In the genomic region with DNA sequence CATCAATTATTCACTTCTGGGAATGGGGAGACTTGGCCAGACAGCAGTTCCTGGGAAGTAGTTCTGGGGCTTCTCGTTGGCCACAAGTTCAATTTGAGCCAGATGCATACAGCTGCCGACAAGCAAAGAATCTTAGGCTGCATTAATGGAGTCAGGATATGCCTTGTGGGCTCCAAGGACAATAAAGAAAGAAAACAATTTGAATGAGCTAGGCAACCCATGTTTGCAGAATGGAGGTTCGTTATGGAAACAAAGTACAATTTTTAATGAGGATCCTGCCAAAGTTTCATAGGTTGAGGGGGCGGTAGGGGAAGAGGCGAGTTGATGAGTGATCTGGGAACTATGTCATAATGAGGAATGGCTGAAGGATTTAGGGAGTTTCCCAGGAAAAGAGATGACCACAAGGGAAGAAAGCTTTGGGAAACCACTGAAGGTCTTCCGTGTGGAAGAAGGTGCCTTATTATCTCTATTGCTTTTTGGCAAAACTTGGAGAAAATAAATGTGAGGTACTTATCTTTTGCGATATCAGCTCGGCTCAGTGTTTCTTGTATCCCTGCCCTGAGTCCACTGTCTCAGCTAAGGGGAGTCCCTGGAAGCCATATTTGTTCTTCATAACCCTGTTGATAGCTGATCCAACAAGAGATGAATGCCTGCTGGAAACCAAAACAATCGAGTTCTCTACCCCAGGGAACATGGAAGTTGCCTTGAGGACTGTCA, we compare ENCODE assay signal across 10 cellular contexts.
A peak's percentile ranks its signal among the peaks of the same experiment; 100 is the strongest.
DNase-seq lines count a peak whose midpoint lies in the region; ATAC-seq and TF ChIP-seq lines count a peak whose summit lies in the region.
"Had no signal": no experiment of that assay in that cellular context is flagged by ENCODE, and none has a peak within 500 bp of the region (broad histone marks: within the 10 kb centered on the region; RNA-seq: fewer than 3 reads in every experiment).

No MANE protein-coding gene starts in this region.

- 66 to 76% (median 69%) methylated on average over 9 of the region's 9 CpGs for WGBS in stomach, 5 donors

- RAD21 ChIA-PET in HCT116 (lab: Charles Lee; ENCODE audit: low non-redundant PET in 1 of 2, low total read pairs in 2 of 2, uncharacterized antibody in 2 of 2, unreplicated experiment in 2 of 2) = no interaction called here

- H3K4me1 ChIP-seq in HCT116 (ENCODE audit: control insufficient read depth in 1 of 2, insufficient read depth in 2 of 2, low read length in 2 of 2) (peaks cover 26 to 46% of the 10 kb centered on the region in 2 experiments), right atrium auricular region (peaks cover 0 to 6% of the 10 kb centered on the region in 2 donors), stomach (peaks cover 0 to 22% (median 7%) of the 10 kb centered on the region in 4 donors), BE2C (no peaks in the 10 kb centered on the region)

- H2AFZ ChIP-seq in HCT116 (ENCODE audit: low read depth, low read length, poor library complexity, severe bottlenecking) = peak overlapping the region; percentile 70

- no peaks in the 10 kb centered on the region for H4K20me1 ChIP-seq in HCT116 (ENCODE audit: insufficient read depth)

- no peak for TF ChIP-seq EP300 in stomach (IDR thresholded peaks at IDR 0.05)

- H3K27ac ChIP-seq in HCT116 (ENCODE audit: low read depth, low read length) (peak overlapping the region; percentile 93), right atrium auricular region (peak overlapping the region; percentile 31 to 66), stomach (peak overlapping the region in 4 of 5 donors; percentile 14 to 72 (median 58))

- no TSS peak for BruUV-seq in HCT116 (replicated peaks; lab: Mats Ljungman, UMichigan)

- no peaks in the 10 kb centered on the region for H3K9me3 ChIP-seq in HCT116 (ENCODE audit: control insufficient read depth in 1 of 2, insufficient read depth in 1 of 2, low read depth in 1 of 2, low read length in 2 of 2)
- H3K9me3 ChIP-seq in right atrium auricular region = no peaks in the 10 kb centered on the region
- no peaks in the 10 kb centered on the region for H3K9me3 ChIP-seq in stomach
- no peaks in the 10 kb centered on the region for H3K9me3 ChIP-seq in BE2C

- H3K9ac ChIP-seq in HCT116 (ENCODE audit: low read length) = peak overlapping the region; percentile 63

- TF ChIP-seq RAD21 in HCT116 (IDR thresholded peaks at IDR 0.05; ENCODE audit: low read depth) = no peak

- H3K36me3 ChIP-seq in HCT116 (ENCODE audit: control insufficient read depth in 1 of 2, insufficient read depth in 2 of 2, low read length in 2 of 2) = no peaks in the 10 kb centered on the region
- no peaks in the 10 kb centered on the region for H3K36me3 ChIP-seq in right atrium auricular region
- no peaks in the 10 kb centered on the region for H3K36me3 ChIP-seq in stomach
- H3K36me3 ChIP-seq in BE2C = no peaks in the 10 kb centered on the region

- H3K27me3 ChIP-seq in HCT116 (ENCODE audit: insufficient read depth, low read length) (no peaks in the 10 kb centered on the region), right atrium auricular region (no peaks in the 10 kb centered on the region), stomach (no peaks in the 10 kb centered on the region), BE2C (no peaks in the 10 kb centered on the region)

- H3K9me2 ChIP-seq in HCT116 (ENCODE audit: insufficient read depth) = no peaks in the 10 kb centered on the region

- no peak for TF ChIP-seq CTCF in HCT116 (IDR thresholded peaks at IDR 0.05 in 2 of 3, conservative IDR thresholded peaks at IDR 0.05 in 1 of 3; ENCODE audit: borderline replicate concordance in 1 of 3, insufficient read depth in 1 of 3, low read depth in 2 of 3, low read length in 2 of 3)
- no peak for TF ChIP-seq CTCF in right atrium auricular region (IDR thresholded peaks at IDR 0.05)
- no peak for TF ChIP-seq CTCF in stomach (IDR thresholded peaks at IDR 0.05)
- no peak for TF ChIP-seq CTCF in BE2C (IDR thresholded peaks at IDR 0.05; ENCODE audit: low read depth, low read length)

- intact Hi-C loops in HCT116 (cut with micrococcal nuclease) = no loop called here
- intact Hi-C loops in stomach (cut with DNase I; ENCODE audit: low total_unique reads) = no loop called here

- peak overlapping the region; percentile 68 for H3K4me2 ChIP-seq in HCT116 (ENCODE audit: low read length)

- no peaks in the 10 kb centered on the region for H3K79me2 ChIP-seq in HCT116 (ENCODE audit: insufficient read depth, low read length)

- ATAC-seq in HCT116 (peak; percentile 63), GM19452 (IDR thresholded peaks at IDR 0.05; ENCODE audit: unreplicated experiment) (no peak), GM18873 (IDR thresholded peaks at IDR 0.05; ENCODE audit: low FRiP score, unreplicated experiment) (no peak)

- DNase-seq in HCT116 (ENCODE audit: low read depth, low spot score) (peak; percentile 54), amniotic stem cell (lab: John Stamatoyannopoulos, UW) (peak; percentile 82), right atrium auricular region (ENCODE audit: low spot score) (no peak), stomach (no peak), NCI-H2029 (lab: John Stamatoyannopoulos, UW) (no peak), BE2C (no peak)
- DNase-seq: activated CD4-positive, alpha-beta T cell treated with anti-CD3 and anti-CD28 coated beads for 48 hours; NCI-H2029 treated with DMSO at 0.1 percent for 48 hours had no signal

- POLR2A ChIA-PET in HCT116 (lab: Charles Lee) = interaction anchor here (0.9 to 1.5 kb wide), 2 partner anchors 10 to 26 kb away, joined by 3 to 4 read pairs; no protein-coding TSS in a partner anchor

- TF ChIP-seq POLR2A in HCT116 (IDR thresholded peaks at IDR 0.05; ENCODE audit: borderline replicate concordance, extremely low read depth, insufficient read depth, insufficient read length) = no peak
- no peak for TF ChIP-seq POLR2A in stomach (IDR thresholded peaks at IDR 0.05)

- CTCF ChIA-PET in HCT116 (lab: Charles Lee) = no interaction called here

- H3K4me3 ChIP-seq in HCT116 (replicated peaks in 1 of 2; ENCODE audit: low read depth in 1 of 2, low read length in 2 of 2) (peak overlapping the region in 1 of 2 experiments; percentile 15; a peak in 2 of 4 replicates), right atrium auricular region (no peak overlapping the region), stomach (no peak overlapping the region), BE2C (ENCODE audit: low read depth, low read length) (no peak overlapping the region)

TF ChIP-seq in HCT116, 20 proteins besides CTCF, POLR2A, EP300 and RAD21 (continues in another document):
- TF ChIP-seq YY1 (IDR thresholded peaks at IDR 0.05; ENCODE audit: extremely low read depth, insufficient replicate concordance, low read depth, low read length) (no peak), EZH2 (IDR thresholded peaks at IDR 0.05) (no peak), EGR1 (IDR thresholded peaks at IDR 0.05; ENCODE audit: low read depth) (peak; percentile 93), POLR2AphosphoS5 (IDR thresholded peaks at IDR 0.05; ENCODE audit: low read depth, low read length) (no peak), FOSL1 (IDR thresholded peaks at IDR 0.05; ENCODE audit: low read depth) (peak; percentile 55), ZNF274 (IDR thresholded peaks at IDR 0.05; ENCODE audit: low read depth, low read length) (no peak), CEBPB (IDR thresholded peaks at IDR 0.05; ENCODE audit: low read depth) (no peak), SRF (IDR thresholded peaks at IDR 0.05; ENCODE audit: low read depth) (no peak), CBX3 (IDR thresholded peaks at IDR 0.05; ENCODE audit: low read depth) (0 out of 2 replicates have a peak, but pooled peaks have one; percentile 8), SP1 (IDR thresholded peaks at IDR 0.05; ENCODE audit: low read depth) (peak; percentile 65), ZFX (IDR thresholded peaks at IDR 0.05) (no peak), ELF1 (IDR thresholded peaks at IDR 0.05; ENCODE audit: borderline replicate concordance, low read depth) (no peak), JUND (IDR thresholded peaks at IDR 0.05) (peak; percentile 65)
- TF ChIP-seq, protein P1, sequence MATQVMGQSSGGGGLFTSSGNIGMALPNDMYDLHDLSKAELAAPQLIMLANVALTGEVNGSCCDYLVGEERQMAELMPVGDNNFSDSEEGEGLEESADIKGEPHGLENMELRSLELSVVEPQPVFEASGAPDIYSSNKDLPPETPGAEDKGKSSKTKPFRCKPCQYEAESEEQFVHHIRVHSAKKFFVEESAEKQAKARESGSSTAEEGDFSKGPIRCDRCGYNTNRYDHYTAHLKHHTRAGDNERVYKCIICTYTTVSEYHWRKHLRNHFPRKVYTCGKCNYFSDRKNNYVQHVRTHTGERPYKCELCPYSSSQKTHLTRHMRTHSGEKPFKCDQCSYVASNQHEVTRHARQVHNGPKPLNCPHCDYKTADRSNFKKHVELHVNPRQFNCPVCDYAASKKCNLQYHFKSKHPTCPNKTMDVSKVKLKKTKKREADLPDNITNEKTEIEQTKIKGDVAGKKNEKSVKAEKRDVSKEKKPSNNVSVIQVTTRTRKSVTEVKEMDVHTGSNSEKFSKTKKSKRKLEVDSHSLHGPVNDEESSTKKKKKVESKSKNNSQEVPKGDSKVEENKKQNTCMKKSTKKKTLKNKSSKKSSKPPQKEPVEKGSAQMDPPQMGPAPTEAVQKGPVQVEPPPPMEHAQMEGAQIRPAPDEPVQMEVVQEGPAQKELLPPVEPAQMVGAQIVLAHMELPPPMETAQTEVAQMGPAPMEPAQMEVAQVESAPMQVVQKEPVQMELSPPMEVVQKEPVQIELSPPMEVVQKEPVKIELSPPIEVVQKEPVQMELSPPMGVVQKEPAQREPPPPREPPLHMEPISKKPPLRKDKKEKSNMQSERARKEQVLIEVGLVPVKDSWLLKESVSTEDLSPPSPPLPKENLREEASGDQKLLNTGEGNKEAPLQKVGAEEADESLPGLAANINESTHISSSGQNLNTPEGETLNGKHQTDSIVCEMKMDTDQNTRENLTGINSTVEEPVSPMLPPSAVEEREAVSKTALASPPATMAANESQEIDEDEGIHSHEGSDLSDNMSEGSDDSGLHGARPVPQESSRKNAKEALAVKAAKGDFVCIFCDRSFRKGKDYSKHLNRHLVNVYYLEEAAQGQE (IDR thresholded peaks at IDR 0.05; ENCODE audit: low read depth) = no peak
- TF ChIP-seq, protein P2, sequence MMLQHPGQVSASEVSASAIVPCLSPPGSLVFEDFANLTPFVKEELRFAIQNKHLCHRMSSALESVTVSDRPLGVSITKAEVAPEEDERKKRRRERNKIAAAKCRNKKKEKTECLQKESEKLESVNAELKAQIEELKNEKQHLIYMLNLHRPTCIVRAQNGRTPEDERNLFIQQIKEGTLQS (IDR thresholded peaks at IDR 0.05) = no peak
- TF ChIP-seq, protein P3, sequence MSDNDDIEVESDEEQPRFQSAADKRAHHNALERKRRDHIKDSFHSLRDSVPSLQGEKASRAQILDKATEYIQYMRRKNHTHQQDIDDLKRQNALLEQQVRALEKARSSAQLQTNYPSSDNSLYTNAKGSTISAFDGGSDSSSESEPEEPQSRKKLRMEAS (IDR thresholded peaks at IDR 0.05) = peak; percentile 18; the same call in 1 of the 2 replicates

Comparison
In these comparisons a context has a peak if more than half of its experiments do, and no peak if none do; other contexts are left out.
1. DNase-seq: peak in HCT116 (single experiment) and amniotic stem cell (single experiment); none in right atrium auricular region (single experiment), stomach (single experiment), NCI-H2029 (single experiment) and BE2C (single experiment).
2. Peak in every context shown above with its lines, with median percentiles within 50 percentile points of each other: H3K27ac ChIP-seq.